22 cellular contexts compared by ENCODE assay signal in genomic region chr9:117095116-117095515, GRCh38.
"Had no signal": no experiment of that assay in that cellular context is flagged by ENCODE, and none has a peak within 500 bp of the region (broad histone marks: within the 10 kb centered on the region; RNA-seq: fewer than 3 reads in every experiment).

No MANE protein-coding gene starts in this region.

- H3K9me3 ChIP-seq: gastroesophageal sphincter, left lung, ovary, right atrium auricular region, sigmoid colon, suprapubic skin, thyroid gland had no signal

- FAIRE-seq: small intestine, urothelium cell line had no signal

- H3K4me3 ChIP-seq: dorsolateral prefrontal cortex, gastroesophageal sphincter, left lung, lung, neural progenitor cell, ovary, right atrium auricular region, sigmoid colon, suprapubic skin, thyroid gland had no signal

- DNase-seq: cortex of kidney; dorsolateral prefrontal cortex; effector CD8-positive, alpha-beta T cell; foreskin fibroblast; glutamatergic neuron; islet precursor cell; left lung; natural killer cell; nucleus accumbens; small intestine; stimulated activated CD4-positive, alpha-beta T cell treated with anti-CD3 and anti-CD28 coated beads, Interleukin-2, amount 100 ng/mL, for 48 hours; stimulated activated naive CD8-positive, alpha-beta T cell treated with anti-CD3 and anti-CD28 coated beads, Interleukin-15, Interleukin-2, amounts not matched to agents 100 U/mL and 50 U/mL, for 24 hours; thyroid gland had no signal

- H3K27me3 ChIP-seq: dorsolateral prefrontal cortex, left lung, neural progenitor cell, ovary, right atrium auricular region, sigmoid colon, suprapubic skin, thyroid gland had no signal

- H3K9me3 Mint-ChIP-seq: neural progenitor cell, type B pancreatic cell had no signal

- H3K4me2 ChIP-seq: neural progenitor cell had no signal

- H3K27ac ChIP-seq: dorsolateral prefrontal cortex, left lung, neural progenitor cell, ovary, right atrium auricular region, suprapubic skin, thyroid gland had no signal

- H3K4me1 Mint-ChIP-seq: natural killer cell had no signal

- ATAC-seq: gastroesophageal sphincter; left lung; natural killer cell; stimulated activated naive CD8-positive, alpha-beta T cell treated with anti-CD3 and anti-CD28 coated beads, Interleukin-15, Interleukin-2, amounts not matched to agents 100 U/mL and 50 U/mL, for 24 hours had no signal

- H2AFZ ChIP-seq: neural progenitor cell had no signal

- H3K36me3 Mint-ChIP-seq: natural killer cell, neural progenitor cell, type B pancreatic cell had no signal

- H3K36me3 ChIP-seq: gastroesophageal sphincter, left lung, neural progenitor cell, ovary, right atrium auricular region, sigmoid colon, suprapubic skin, thyroid gland had no signal

- H3K4me1 ChIP-seq: left lung, neural progenitor cell, thyroid gland had no signal

- H3K27ac Mint-ChIP-seq: natural killer cell, neural progenitor cell, type B pancreatic cell had no signal

- H3K9ac ChIP-seq: neural progenitor cell had no signal

- H3K4me3 Mint-ChIP-seq: natural killer cell, neural progenitor cell, type B pancreatic cell had no signal
